In the genomic region with DNA sequence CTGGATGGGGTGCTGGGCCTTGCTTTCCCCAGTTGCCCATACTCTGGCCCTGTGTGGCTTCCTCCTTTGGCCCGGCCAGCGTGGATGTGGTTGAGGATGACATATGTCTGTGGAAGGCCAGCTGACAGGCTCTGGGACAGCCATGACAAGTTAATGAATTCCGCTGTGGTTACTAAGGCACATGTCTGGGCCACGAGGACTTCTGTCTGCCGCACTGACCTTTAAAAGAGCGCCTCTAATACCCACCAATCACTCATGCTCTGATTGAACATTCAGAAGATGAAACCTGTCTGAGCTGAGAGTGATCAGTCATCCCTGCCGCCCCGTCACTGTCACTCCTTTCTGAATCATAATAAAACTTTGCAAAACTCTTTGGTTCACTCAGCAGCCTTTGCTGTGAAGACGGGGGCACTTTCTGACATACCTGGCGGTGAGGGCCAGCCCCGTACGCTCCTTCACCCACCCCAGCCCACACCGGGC, we compare ENCODE assay signal across 11 cellular contexts.
A peak's percentile ranks its signal among the peaks of the same experiment; 100 is the strongest.
DNase-seq lines count a peak whose midpoint lies in the region; ATAC-seq lines count a peak whose summit lies in the region.
"Had no signal": no experiment of that assay in that cellular context is flagged by ENCODE, and none has a peak within 500 bp of the region (broad histone marks: within the 10 kb centered on the region; RNA-seq: fewer than 3 reads in every experiment).

No MANE protein-coding gene starts in this region.

- H3K4me3 Mint-ChIP-seq in activated naive CD4-positive, alpha-beta T cell treated with anti-CD3 and anti-CD28 coated beads for 36 hours, result no peak overlapping the region
- H3K4me3 Mint-ChIP-seq: activated B cell treated with CpG ODN at 0.5 μM for 24 hours, B cell had no signal

- ATAC-seq in HG02885 (IDR thresholded peaks at IDR 0.05; ENCODE audit: poor library complexity, unreplicated experiment), result peak; percentile 75
- ATAC-seq in stimulated activated naive CD8-positive, alpha-beta T cell treated with anti-CD3 and anti-CD28 coated beads, Interleukin-15, Interleukin-2, amounts not matched to agents 100 U/mL and 50 U/mL, for 24 hours, result peak; percentile 95

- peaks cover 21% of the 10 kb centered on the region for H3K27me3 Mint-ChIP-seq in activated naive CD4-positive, alpha-beta T cell treated with anti-CD3 and anti-CD28 coated beads for 36 hours (ENCODE audit: low read depth)

- no peak overlapping the region for H3K27ac Mint-ChIP-seq in activated naive CD4-positive, alpha-beta T cell treated with anti-CD3 and anti-CD28 coated beads for 36 hours
- H3K27ac Mint-ChIP-seq: activated B cell treated with CpG ODN at 0.5 μM for 24 hours, B cell had no signal

- DNase-seq in activated naive CD4-positive, alpha-beta T cell treated with anti-CD3 and anti-CD28 coated beads for 36 hours, result peak; percentile 58
- no peak for DNase-seq in activated naive CD4-positive, alpha-beta T cell treated with anti-CD3 and anti-CD28 coated beads, Interleukin-2, amount 50 U/mL, for 16 hours
- DNase-seq in activated CD8-positive, alpha-beta memory T cell treated with anti-CD3 and anti-CD28 coated beads, Interleukin-2, amount 50 U/mL, for 48 hours, result peak; percentile 63
- DNase-seq in stimulated activated naive CD8-positive, alpha-beta T cell treated with anti-CD3 and anti-CD28 coated beads, Interleukin-15, Interleukin-2, amounts not matched to agents 100 U/mL and 50 U/mL, for 24 hours, result peak; percentile 37
- DNase-seq in NK-92 (lab: John Stamatoyannopoulos, UW; ENCODE audit: unreplicated experiment), result no peak
- no peak for DNase-seq in NCI-H82 treated with DMSO at 0.1 percent for 48 hours (lab: John Stamatoyannopoulos, UW; ENCODE audit: unreplicated experiment)
- DNase-seq in cardiac septum (ENCODE audit: low spot score), result no peak
- DNase-seq: activated B cell treated with CpG ODN at 0.5 μM for 24 hours, NCI-H446 had no signal

- CTCF ChIA-PET in activated naive CD4-positive, alpha-beta T cell treated with anti-CD3 and anti-CD28 coated beads for 36 hours (lab: Charles Lee), result no interaction called here

- peaks cover 11% of the 10 kb centered on the region for H3K4me1 Mint-ChIP-seq in activated naive CD4-positive, alpha-beta T cell treated with anti-CD3 and anti-CD28 coated beads for 36 hours (ENCODE audit: low read depth)
- H3K4me1 Mint-ChIP-seq: activated B cell treated with CpG ODN at 0.5 μM for 24 hours, B cell had no signal

- no peaks in the 10 kb centered on the region for H3K9me3 Mint-ChIP-seq in activated naive CD4-positive, alpha-beta T cell treated with anti-CD3 and anti-CD28 coated beads for 36 hours
- H3K9me3 Mint-ChIP-seq: activated B cell treated with CpG ODN at 0.5 μM for 24 hours had no signal

- no peaks in the 10 kb centered on the region for H3K36me3 Mint-ChIP-seq in activated naive CD4-positive, alpha-beta T cell treated with anti-CD3 and anti-CD28 coated beads for 36 hours (ENCODE audit: low read depth)

- intact Hi-C loops in activated naive CD4-positive, alpha-beta T cell treated with anti-CD3 and anti-CD28 coated beads for 36 hours (cut with micrococcal nuclease), result no loop called here
- intact Hi-C loops in cardiac septum (cut with DNase I), result no loop called here

Comparison
In these comparisons a context has a peak if more than half of its experiments do, and no peak if none do; other contexts are left out.
1. DNase-seq: peak in activated naive CD4-positive, alpha-beta T cell treated with anti-CD3 and anti-CD28 coated beads for 36 hours (single experiment), activated CD8-positive, alpha-beta memory T cell treated with anti-CD3 and anti-CD28 coated beads, Interleukin-2, amount 50 U/mL, for 48 hours (single experiment) and stimulated activated naive CD8-positive, alpha-beta T cell treated with anti-CD3 and anti-CD28 coated beads, Interleukin-15, Interleukin-2, amounts not matched to agents 100 U/mL and 50 U/mL, for 24 hours (single experiment); none in activated naive CD4-positive, alpha-beta T cell treated with anti-CD3 and anti-CD28 coated beads, Interleukin-2, amount 50 U/mL, for 16 hours (single experiment), NK-92 (single experiment), NCI-H82 treated with DMSO at 0.1 percent for 48 hours (single experiment) and cardiac septum (single experiment).